ENCODE assay signal across 17 cellular contexts in genomic region chr12:79441534-79441933, GRCh38.
"Had no signal": no experiment of that assay in that cellular context is flagged by ENCODE, and none has a peak within 500 bp of the region (broad histone marks: within the 10 kb centered on the region; RNA-seq: fewer than 3 reads in every experiment).

No MANE protein-coding gene starts in this region.

- H3K4me1 ChIP-seq: body of pancreas had no signal

- H3K27me3 Mint-ChIP-seq: activated B cell treated with CpG ODN at 0.5 μM for 24 hours; activated CD4-positive, alpha-beta T cell treated with anti-CD3 and anti-CD28 coated beads, Interleukin-2, amount 10 ng/mL, durations not matched to agents 7 days and 5 days; activated naive CD4-positive, alpha-beta T cell treated with anti-CD3 and anti-CD28 coated beads, Interleukin-2, amount 10 ng/mL, durations not matched to agents 7 days and 5 days; central memory CD8-positive, alpha-beta T cell; effector memory CD8-positive, alpha-beta T cell had no signal

- H3K36me3 ChIP-seq: adrenal gland, tibial artery had no signal

- H3K36me3 Mint-ChIP-seq: activated naive CD4-positive, alpha-beta T cell treated with anti-CD3 and anti-CD28 coated beads, Interleukin-2, amount 10 ng/mL, durations not matched to agents 7 days and 5 days; immature natural killer cell; naive thymus-derived CD8-positive, alpha-beta T cell had no signal

- ATAC-seq: body of pancreas; effector memory CD8-positive, alpha-beta T cell; left colon; mucosa of descending colon; naive thymus-derived CD8-positive, alpha-beta T cell; right cardiac atrium had no signal

- H3K4me3 ChIP-seq: adrenal gland, body of pancreas, lung, mucosa of descending colon, smooth muscle cell, tibial artery had no signal

- H3K4me3 Mint-ChIP-seq: activated B cell treated with CpG ODN at 0.5 μM for 24 hours; activated CD4-positive, alpha-beta T cell treated with anti-CD3 and anti-CD28 coated beads, Interleukin-2, amount 10 ng/mL, durations not matched to agents 7 days and 5 days; activated naive CD4-positive, alpha-beta T cell treated with anti-CD3 and anti-CD28 coated beads, Interleukin-2, amount 10 ng/mL, durations not matched to agents 7 days and 5 days; central memory CD8-positive, alpha-beta T cell; effector memory CD8-positive, alpha-beta T cell; immature natural killer cell; naive thymus-derived CD8-positive, alpha-beta T cell had no signal

- H3K27ac Mint-ChIP-seq: activated B cell treated with CpG ODN at 0.5 μM for 24 hours; activated CD4-positive, alpha-beta T cell treated with anti-CD3 and anti-CD28 coated beads, Interleukin-2, amount 10 ng/mL, durations not matched to agents 7 days and 5 days; activated naive CD4-positive, alpha-beta T cell treated with anti-CD3 and anti-CD28 coated beads, Interleukin-2, amount 10 ng/mL, durations not matched to agents 7 days and 5 days; activated T-helper 2 cell treated with anti-CD3 and anti-CD28 coated beads, Interferon-gamma antibody, Interleukin-2, Interleukin-4, amounts not matched to agents 10 μg/mL and 5 μg/mL and 100 μg/mL, durations not matched to agents 14 hours and 24 hours and 36 hours; effector memory CD8-positive, alpha-beta T cell; immature natural killer cell; naive thymus-derived CD8-positive, alpha-beta T cell had no signal

- H3K9me3 ChIP-seq: adrenal gland, body of pancreas, mucosa of descending colon, tibial artery had no signal

- H3K9me3 Mint-ChIP-seq: activated B cell treated with CpG ODN at 0.5 μM for 24 hours; activated CD4-positive, alpha-beta T cell treated with anti-CD3 and anti-CD28 coated beads, Interleukin-2, amount 10 ng/mL, durations not matched to agents 7 days and 5 days; activated naive CD4-positive, alpha-beta T cell treated with anti-CD3 and anti-CD28 coated beads, Interleukin-2, amount 10 ng/mL, durations not matched to agents 7 days and 5 days; activated T-helper 2 cell treated with anti-CD3 and anti-CD28 coated beads, Interferon-gamma antibody, Interleukin-2, Interleukin-4, amounts not matched to agents 10 μg/mL and 5 μg/mL and 100 μg/mL, durations not matched to agents 14 hours and 24 hours and 36 hours had no signal

- H3K4me1 Mint-ChIP-seq: activated B cell treated with CpG ODN at 0.5 μM for 24 hours; activated CD4-positive, alpha-beta T cell treated with anti-CD3 and anti-CD28 coated beads, Interleukin-2, amount 10 ng/mL, durations not matched to agents 7 days and 5 days; activated naive CD4-positive, alpha-beta T cell treated with anti-CD3 and anti-CD28 coated beads, Interleukin-2, amount 10 ng/mL, durations not matched to agents 7 days and 5 days; central memory CD8-positive, alpha-beta T cell; immature natural killer cell; naive thymus-derived CD8-positive, alpha-beta T cell had no signal

- H3K4me2 ChIP-seq: smooth muscle cell had no signal

- DNase-seq: activated B cell treated with CpG ODN at 0.5 μM for 24 hours; activated CD4-positive, alpha-beta T cell treated with anti-CD3 and anti-CD28 coated beads, Interleukin-2, amount 10 ng/mL, durations not matched to agents 7 days and 5 days; activated naive CD4-positive, alpha-beta T cell treated with anti-CD3 and anti-CD28 coated beads, Interleukin-2, amount 10 ng/mL, durations not matched to agents 7 days and 5 days; adrenal gland; body of pancreas; effector memory CD8-positive, alpha-beta T cell; hypothalamus; immature natural killer cell; left colon; mucosa of descending colon; naive thymus-derived CD8-positive, alpha-beta T cell; right cardiac atrium; tibial artery had no signal

- H3K27me3 ChIP-seq: adrenal gland, body of pancreas, tibial artery had no signal

- H3K27ac ChIP-seq: adrenal gland, body of pancreas had no signal
